In genomic region chr20:51480507-51481270, GRCh38 we compare ENCODE assay signal across 8 cellular contexts.
DNase-seq lines count a peak whose midpoint lies in the region; ATAC-seq and TF ChIP-seq lines count a peak whose summit lies in the region.

No MANE protein-coding gene starts in this region.

- H3K27me3 ChIP-seq in prostate gland (replicated peaks; ENCODE audit: insufficient read depth) (no peaks in the 10 kb centered on the region), smooth muscle cell (ENCODE audit: low read depth) (no peaks in the 10 kb centered on the region)

- H3K4me1 Mint-ChIP-seq in T-cell (peaks cover 79 to 89% (median 84%) of the 10 kb centered on the region in 3 donors), memory B cell (peaks cover 39% of the 10 kb centered on the region)

- H3K27ac Mint-ChIP-seq in T-cell = peak overlapping the region; percentile 87 to 88
- peak overlapping the region; percentile 21 for H3K27ac Mint-ChIP-seq in memory B cell

- H3K4me3 Mint-ChIP-seq in T-cell (peak overlapping the region; percentile 63 to 71 (median 64)), memory B cell (peak overlapping the region; percentile 38)

- H3K27me3 Mint-ChIP-seq in T-cell (no peaks in the 10 kb centered on the region), memory B cell (no peaks in the 10 kb centered on the region)

- no peak overlapping the region for H3K4me2 ChIP-seq in smooth muscle cell

- H3K36me3 ChIP-seq in prostate gland (no peaks in the 10 kb centered on the region), smooth muscle cell (ENCODE audit: low read depth) (no peaks in the 10 kb centered on the region)

- peaks cover 50% of the 10 kb centered on the region for H3K36me3 Mint-ChIP-seq in T-cell
- peaks cover 30% of the 10 kb centered on the region for H3K36me3 Mint-ChIP-seq in memory B cell

- H3K27ac ChIP-seq in prostate gland = no peak overlapping the region
- no peak overlapping the region for H3K27ac ChIP-seq in smooth muscle cell (ENCODE audit: low read depth)

- no peaks in the 10 kb centered on the region for H4K20me1 ChIP-seq in smooth muscle cell (ENCODE audit: low read depth)

- H3K9me3 Mint-ChIP-seq in T-cell = peaks cover 0 to 4% (median 0%) of the 10 kb centered on the region in 3 donors
- peaks cover 2% of the 10 kb centered on the region for H3K9me3 Mint-ChIP-seq in memory B cell

- 89% methylated on average over 14 of the region's 14 CpGs for WGBS in prostate gland
- 95% methylated on average over 14 of the region's 14 CpGs for WGBS in smooth muscle cell (ENCODE audit: low lambda C conversion rate)

- DNase-seq in T-cell (peak in 9 of 34 experiments; percentile 10 to 50 (median 21)), memory B cell (ENCODE audit: low spot score in 2 of 2) (peak in 1 of 2 donors; percentile 18), prostate gland (ENCODE audit: low spot score) (no peak), superior temporal gyrus (ENCODE audit: extremely low spot score) (no peak), NCI-H1092 treated with DMSO at 0.1 percent for 48 hours (lab: John Stamatoyannopoulos, UW) (no peak), smooth muscle cell (lab: John Stamatoyannopoulos, UW; ENCODE audit: unreplicated experiment) (no peak)

- H3K4me1 ChIP-seq in prostate gland (replicated peaks) (no peaks in the 10 kb centered on the region), smooth muscle cell (ENCODE audit: low read depth) (no peaks in the 10 kb centered on the region)

- H3F3A ChIP-seq in smooth muscle cell (ENCODE audit: low read depth) = peaks cover 3% of the 10 kb centered on the region

- CTCF ChIA-PET in T-cell (lab: Charles Lee) = interaction anchor here in 1 of 2 donors (0.6 to 2.8 kb wide), 5 partner anchors 14 to 1820 kb away, joined by 3 to 13 read pairs (median 3); no protein-coding TSS in a partner anchor

- peaks cover 7% of the 10 kb centered on the region for H3K79me2 ChIP-seq in smooth muscle cell (ENCODE audit: low read depth)

- H3K9me3 ChIP-seq in prostate gland (no peaks in the 10 kb centered on the region), smooth muscle cell (replicated peaks; ENCODE audit: low read depth) (no peaks in the 10 kb centered on the region)

- H3K9ac ChIP-seq in smooth muscle cell (ENCODE audit: low read depth) = no peak overlapping the region

- TF ChIP-seq CTCF in prostate gland (IDR thresholded peaks at IDR 0.05) = no peak
- no peak for TF ChIP-seq CTCF in smooth muscle cell (IDR thresholded peaks at IDR 0.05; ENCODE audit: borderline replicate concordance, insufficient read depth, poor library complexity, severe bottlenecking)

- POLR2A ChIA-PET in T-cell (lab: Charles Lee) = interaction anchor here (0.6 to 1.7 kb wide), 2 partner anchors 61 to 110 kb away, joined by 3 to 9 read pairs; partner anchors contain the start of gene NFATC2 (in 1 of the 2)

- no peak overlapping the region for H2AFZ ChIP-seq in smooth muscle cell (ENCODE audit: low read depth)

- no peak for TF ChIP-seq POLR2A in prostate gland (IDR thresholded peaks at IDR 0.05)

- ATAC-seq in GM18498 (IDR thresholded peaks at IDR 0.05; ENCODE audit: unreplicated experiment) (peak; percentile 78), GM21737 (IDR thresholded peaks at IDR 0.05; ENCODE audit: unreplicated experiment) (peak; percentile 63), T-cell (replicated peaks in 1 of 4) (peak in 3 of 4 experiments; percentile 13 to 68 (median 40)), memory B cell (ENCODE audit: low read depth) (peak; percentile 90)

- intact Hi-C loops in prostate gland (cut with DNase I) = no loop called here

- H3K4me3 ChIP-seq in prostate gland (no peak overlapping the region), smooth muscle cell (no peak overlapping the region)

Comparison
In these comparisons a context has a peak if more than half of its experiments do, and no peak if none do; other contexts are left out.
1. ATAC-seq: peak in every context shown above with its lines; median percentile 90 in memory B cell; 78 in GM18498; 63 in GM21737; 40 in T-cell.